In genomic region chr17:12022310-12022709, GRCh38 we compare ENCODE assay signal across 8 cellular contexts. TPM values are rescaled to one million over a fixed set of nuclear protein-coding genes. Genes with fewer than 3 reads are reported as not detected.
DNase-seq lines count a peak whose midpoint lies in the region; ATAC-seq and TF ChIP-seq lines count a peak whose summit lies in the region.
"Had no signal": no experiment of that assay in that cellular context is flagged by ENCODE, and none has a peak within 500 bp of the region (broad histone marks: within the 10 kb centered on the region; RNA-seq: fewer than 3 reads in every experiment).

No MANE protein-coding gene starts in this region.

- peaks cover 13% of the 10 kb centered on the region for H3K4me1 Mint-ChIP-seq in Calu3 (ENCODE audit: low read depth, unreplicated experiment)
- H3K4me1 Mint-ChIP-seq in central memory CD8-positive, alpha-beta T cell = peaks cover 50% of the 10 kb centered on the region

- H3K36me3 Mint-ChIP-seq in Calu3 (ENCODE audit: insufficient read depth, unreplicated experiment) = peaks cover 8% of the 10 kb centered on the region
- H3K36me3 Mint-ChIP-seq in central memory CD8-positive, alpha-beta T cell (ENCODE audit: insufficient read depth) = peaks cover 3% of the 10 kb centered on the region

- no peak for ATAC-seq in central memory CD8-positive, alpha-beta T cell (replicated peaks; ENCODE audit: extremely low read depth, poor library complexity, severe bottlenecking)
- ATAC-seq in GM18867 (IDR thresholded peaks at IDR 0.05; ENCODE audit: unreplicated experiment) = no peak

- no TSS peak for BruUV-seq in Calu3 (replicated peaks; lab: Mats Ljungman, UMichigan)

- H3K9me3 ChIP-seq in Loucy (ENCODE audit: insufficient read depth, low read depth, low read length) (no peaks in the 10 kb centered on the region), neural cell (ENCODE audit: low read length) (no peaks in the 10 kb centered on the region)

- H3K9ac ChIP-seq in Loucy (ENCODE audit: low read depth, low read length, poor library complexity, severe bottlenecking) (peak overlapping the region; percentile 82), neural cell (ENCODE audit: low read length) (peak overlapping the region; percentile 90)

- CTCF ChIA-PET in Calu3 (lab: Charles Lee) = no interaction called here

- H3K79me2 ChIP-seq in Loucy (ENCODE audit: insufficient read depth, low read length) (peaks cover 62% of the 10 kb centered on the region), neural cell (replicated peaks; ENCODE audit: insufficient read depth, low read length) (peaks cover 60% of the 10 kb centered on the region)

- H3K4me3 ChIP-seq in Loucy (ENCODE audit: low read length, poor library complexity, severe bottlenecking) (peak overlapping the region; percentile 84), neural cell (ENCODE audit: low read length) (peak overlapping the region; percentile 78)

- H3K36me3 ChIP-seq in Loucy (ENCODE audit: insufficient read depth, low read length) (no peaks in the 10 kb centered on the region), neural cell (ENCODE audit: insufficient read depth, low read length) (no peaks in the 10 kb centered on the region)

- TF ChIP-seq CTCF in Calu3 (IDR thresholded peaks at IDR 0.05; ENCODE audit: unreplicated experiment) (no peak), Loucy (conservative IDR thresholded peaks at IDR 0.05; ENCODE audit: low read length) (no peak), neural cell (IDR thresholded peaks at IDR 0.05; ENCODE audit: poor library complexity, severe bottlenecking) (no peak)

- H2AFZ ChIP-seq in Loucy (ENCODE audit: low read length) (no peak overlapping the region), neural cell (ENCODE audit: low read depth, low read length) (no peak overlapping the region)

- no peaks in the 10 kb centered on the region for H3K9me3 Mint-ChIP-seq in Calu3 (ENCODE audit: low read depth, unreplicated experiment)
- no peaks in the 10 kb centered on the region for H3K9me3 Mint-ChIP-seq in central memory CD8-positive, alpha-beta T cell

- H3K27me3 Mint-ChIP-seq in Calu3 (ENCODE audit: unreplicated experiment) = no peaks in the 10 kb centered on the region
- no peaks in the 10 kb centered on the region for H3K27me3 Mint-ChIP-seq in central memory CD8-positive, alpha-beta T cell

- DNase-seq in Calu3 = no peak
- DNase-seq in central memory CD8-positive, alpha-beta T cell (ENCODE audit: low spot score in 2 of 2) = no peak
- DNase-seq in NCI-H2227 treated with DMSO at 0.1 percent for 48 hours (lab: John Stamatoyannopoulos, UW) = no peak
- no peak for DNase-seq in NCI-H524 treated with DMSO at 0.1 percent for 48 hours (lab: John Stamatoyannopoulos, UW)
- DNase-seq: NCI-H2171 treated with DMSO at 0.1 percent for 48 hours had no signal

- H4K20me1 ChIP-seq in Loucy (ENCODE audit: insufficient read depth, low read length, poor library complexity, severe bottlenecking) = peaks cover 61% of the 10 kb centered on the region
- H4K20me1 ChIP-seq in neural cell (ENCODE audit: insufficient read depth) = no peaks in the 10 kb centered on the region

- H3F3A ChIP-seq in Loucy (ENCODE audit: low read depth) (no peaks in the 10 kb centered on the region), neural cell (ENCODE audit: insufficient read depth, low read length, poor library complexity, severe bottlenecking) (no peaks in the 10 kb centered on the region)

- intact Hi-C loops in Calu3 (cut with micrococcal nuclease; ENCODE audit: unreplicated experiment) = no loop called here

- H3K4me2 ChIP-seq in Loucy (ENCODE audit: low read depth, low read length, poor library complexity, severe bottlenecking) (peak overlapping the region; percentile 94), neural cell (ENCODE audit: low read length) (peak overlapping the region; percentile 98)

- H3K9me2 ChIP-seq in Loucy (replicated peaks; ENCODE audit: low read depth, low read length) (no peaks in the 10 kb centered on the region), neural cell (ENCODE audit: insufficient read depth, low read length) (no peaks in the 10 kb centered on the region)

- H3K27ac Mint-ChIP-seq in Calu3 (ENCODE audit: unreplicated experiment) = no peak overlapping the region
- H3K27ac Mint-ChIP-seq in central memory CD8-positive, alpha-beta T cell (ENCODE audit: low read depth) = no peak overlapping the region

- H3K27me3 ChIP-seq in Loucy (ENCODE audit: insufficient read depth, low read length, poor library complexity, severe bottlenecking) (peaks cover 10% of the 10 kb centered on the region), neural cell (ENCODE audit: insufficient read depth, low read depth, low read length) (peaks cover 5% of the 10 kb centered on the region)

- peaks cover 60% of the 10 kb centered on the region for H3K4me1 ChIP-seq in Loucy (ENCODE audit: insufficient read depth, low read length, poor library complexity, severe bottlenecking)

- H3K27ac ChIP-seq in neural cell (ENCODE audit: low read length) = no peak overlapping the region

- peak overlapping the region; percentile 54 for H3K4me3 Mint-ChIP-seq in Calu3 (ENCODE audit: low read depth, unreplicated experiment)
- peak overlapping the region; percentile 70 for H3K4me3 Mint-ChIP-seq in central memory CD8-positive, alpha-beta T cell

- no peak for TF ChIP-seq EP300 in neural cell (conservative IDR thresholded peaks at IDR 0.05; ENCODE audit: poor library complexity, severe bottlenecking)

- no peak for TF ChIP-seq RAD21 in neural cell (conservative IDR thresholded peaks at IDR 0.05)

TF ChIP-seq in neural cell, 6 proteins besides CTCF, POLR2A, EP300 and RAD21:
- TF ChIP-seq POLR2AphosphoS5 (IDR thresholded peaks at IDR 0.05) (no peak), MXI1 (conservative IDR thresholded peaks at IDR 0.05; ENCODE audit: poor library complexity, severe bottlenecking) (no peak), REST (IDR thresholded peaks at IDR 0.05; ENCODE audit: borderline replicate concordance) (no peak), EZH2 (IDR thresholded peaks at IDR 0.05; ENCODE audit: borderline replicate concordance, insufficient read depth, low read length, poor library complexity, severe bottlenecking) (no peak), SMC3 (conservative IDR thresholded peaks at IDR 0.05; ENCODE audit: poor library complexity) (no peak), TAF1 (IDR thresholded peaks at IDR 0.05; ENCODE audit: low read depth) (no peak)

RNA-seq across cellular contexts. Expression of gene MAP2K4, which starts 1.6 kb away (rescaled TPM):
- total RNA-seq in Calu3 (2022) = 16.1 TPM in 2 replicates
- 69.6 and 78.4 TPM in 2 replicates for polyA plus RNA-seq in neural cell
- polyA minus RNA-seq in neural cell = 150 and 158 TPM in 2 replicates

RNA-seq across cellular contexts. Expression of gene ZNF18, which starts 25.0 kb away (rescaled TPM):
- total RNA-seq in Calu3 (2022) = 4.1 and 4.2 TPM in 2 replicates
- 18.6 and 19.8 TPM in 2 replicates for polyA plus RNA-seq in neural cell
- 27.4 and 34.8 TPM in 2 replicates for polyA minus RNA-seq in neural cell
